20 cellular contexts compared by ENCODE assay signal in genomic region chr9:134618823-134619454, GRCh38. TPM values are rescaled to one million over a fixed set of nuclear protein-coding genes. Genes with fewer than 3 reads are reported as not detected.
DNase-seq lines count a peak whose midpoint lies in the region; ATAC-seq and TF ChIP-seq lines count a peak whose summit lies in the region.
"Had no signal": no experiment of that assay in that cellular context is flagged by ENCODE, and none has a peak within 500 bp of the region (broad histone marks: within the 10 kb centered on the region; RNA-seq: fewer than 3 reads in every experiment).

No MANE protein-coding gene starts in this region.

- peaks cover 9% of the 10 kb centered on the region for H3K9me3 ChIP-seq in RWPE2 (ENCODE audit: severe bottlenecking)
- no peaks in the 10 kb centered on the region for H3K9me3 ChIP-seq in lower lobe of right lung
- H3K9me3 ChIP-seq: gastroesophageal sphincter, SJCRH30, tibial artery had no signal

- H3K4me1 Mint-ChIP-seq in stimulated activated effector memory CD8-positive, alpha-beta T cell treated with anti-CD3 and anti-CD28 coated beads, Interleukin-12 subunit alpha, Interleukin-12 subunit beta, amount 100 ng/mL, for 72 hours: no peaks in the 10 kb centered on the region

- H3K27me3 ChIP-seq in RWPE2 (ENCODE audit: insufficient read depth, poor library complexity, severe bottlenecking): no peaks in the 10 kb centered on the region
- peaks cover 5% of the 10 kb centered on the region for H3K27me3 ChIP-seq in lower lobe of right lung (ENCODE audit: low read depth)
- H3K27me3 ChIP-seq: neural progenitor cell, SJCRH30 had no signal

- H3K4me3 ChIP-seq in RWPE2 (ENCODE audit: severe bottlenecking) (no peak overlapping the region), lower lobe of right lung (no peak overlapping the region)
- H3K4me3 ChIP-seq: gastroesophageal sphincter, neural progenitor cell, SJCRH30, tibial artery had no signal

- H3K36me3 Mint-ChIP-seq in stimulated activated effector memory CD8-positive, alpha-beta T cell treated with anti-CD3 and anti-CD28 coated beads, Interleukin-12 subunit alpha, Interleukin-12 subunit beta, amount 100 ng/mL, for 72 hours: no peaks in the 10 kb centered on the region
- H3K36me3 Mint-ChIP-seq: neural progenitor cell had no signal

- H3K9me3 Mint-ChIP-seq in stimulated activated effector memory CD8-positive, alpha-beta T cell treated with anti-CD3 and anti-CD28 coated beads, Interleukin-12 subunit alpha, Interleukin-12 subunit beta, amount 100 ng/mL, for 72 hours: no peaks in the 10 kb centered on the region

- no peak for TF ChIP-seq CTCF in RWPE2 (IDR thresholded peaks at IDR 0.05; ENCODE audit: poor library complexity, severe bottlenecking)
- no peak for TF ChIP-seq CTCF in lower lobe of right lung (IDR thresholded peaks at IDR 0.05)

- H3K27ac ChIP-seq in RWPE2 (ENCODE audit: poor library complexity, severe bottlenecking) (no peak overlapping the region), lower lobe of right lung (no peak overlapping the region)
- H3K27ac ChIP-seq: gastroesophageal sphincter, neural progenitor cell, SJCRH30, tibial artery had no signal

- no peak overlapping the region for H3K4me3 Mint-ChIP-seq in stimulated activated effector memory CD8-positive, alpha-beta T cell treated with anti-CD3 and anti-CD28 coated beads, Interleukin-12 subunit alpha, Interleukin-12 subunit beta, amount 100 ng/mL, for 72 hours
- H3K4me3 Mint-ChIP-seq: neural progenitor cell had no signal

- ATAC-seq in RWPE2 (ENCODE audit: low read depth) (no peak), lower lobe of right lung (no peak), GM21515 (IDR thresholded peaks at IDR 0.05; ENCODE audit: unreplicated experiment) (no peak)
- peak; percentile 8 for ATAC-seq in stimulated activated effector memory CD8-positive, alpha-beta T cell treated with anti-CD3 and anti-CD28 coated beads, Interleukin-12 subunit alpha, Interleukin-12 subunit beta, amount 100 ng/mL, for 72 hours
- ATAC-seq: HCT116 had no signal

- no peak overlapping the region for H3K27ac Mint-ChIP-seq in stimulated activated effector memory CD8-positive, alpha-beta T cell treated with anti-CD3 and anti-CD28 coated beads, Interleukin-12 subunit alpha, Interleukin-12 subunit beta, amount 100 ng/mL, for 72 hours
- H3K27ac Mint-ChIP-seq: neural progenitor cell had no signal

- intact Hi-C loops in lower lobe of right lung (cut with DNase I): no loop called here

- H3K36me3 ChIP-seq in RWPE2 (ENCODE audit: low read depth) (no peaks in the 10 kb centered on the region), lower lobe of right lung (no peaks in the 10 kb centered on the region)
- H3K36me3 ChIP-seq: gastroesophageal sphincter, neural progenitor cell, SJCRH30, tibial artery had no signal

- DNase-seq in activated CD4-positive, alpha-beta T cell treated with anti-CD3 and anti-CD28 coated beads for 48 hours: peak; percentile 0
- DNase-seq in activated CD4-positive, alpha-beta T cell treated with anti-CD3 and anti-CD28 coated beads for 4 hours: no peak
- DNase-seq in RWPE2 (ENCODE audit: low spot score) (peak; percentile 40), lower lobe of right lung (peak; percentile 20), A172 (ENCODE audit: low spot score) (no peak), NCI-H345 (lab: John Stamatoyannopoulos, UW) (no peak)
- no peak for DNase-seq in stimulated activated effector memory CD8-positive, alpha-beta T cell treated with anti-CD3 and anti-CD28 coated beads, Interleukin-12 subunit alpha, Interleukin-12 subunit beta, amount 100 ng/mL, for 72 hours (ENCODE audit: low spot score in 2 of 2)
- DNase-seq: 8988T; amniotic stem cell; kidney glomerular epithelial cell; NCI-H1436; OCI-M1; stimulated activated CD4-positive, alpha-beta T cell treated with anti-CD3 and anti-CD28 coated beads, Interleukin-15, amount 100 ng/mL, for 24 hours; T-helper 2 cell had no signal

- H3K4me1 ChIP-seq in RWPE2 (ENCODE audit: insufficient read depth, poor library complexity, severe bottlenecking): no peaks in the 10 kb centered on the region
- H3K4me1 ChIP-seq in lower lobe of right lung: no peaks in the 10 kb centered on the region

RNA-seq across cellular contexts. Expression of gene COL5A1, which starts 22.7 kb away (rescaled TPM):
- 29.0 TPM for total RNA-seq in lower lobe of right lung
- total RNA-seq in A172 (2014; rRNA removed; shearing (Covaris generic)): 185 and 205 TPM in 2 replicates

Comparison
In these comparisons a context has a peak if more than half of its experiments do, and no peak if none do; other contexts are left out.
1. DNase-seq: peak in activated CD4-positive, alpha-beta T cell treated with anti-CD3 and anti-CD28 coated beads for 48 hours (single experiment), RWPE2 (single experiment) and lower lobe of right lung (single experiment); none in activated CD4-positive, alpha-beta T cell treated with anti-CD3 and anti-CD28 coated beads for 4 hours (0 of 2), stimulated activated effector memory CD8-positive, alpha-beta T cell treated with anti-CD3 and anti-CD28 coated beads, Interleukin-12 subunit alpha, Interleukin-12 subunit beta, amount 100 ng/mL, for 72 hours (0 of 2), A172 (single experiment) and NCI-H345 (single experiment).